2 cellular contexts compared by ENCODE assay signal in genomic region chr16:11321662-11322061, GRCh38.
TF ChIP-seq lines count a peak whose summit lies in the region.

No MANE protein-coding gene starts in this region.

TF ChIP-seq in GM12891, 5 proteins besides CTCF, POLR2A, EP300 and RAD21:
- TF ChIP-seq TAF1 (IDR thresholded peaks at IDR 0.05; ENCODE audit: low read depth, low read length): no peak
- no peak for TF ChIP-seq POU2F2 (IDR thresholded peaks at IDR 0.05; ENCODE audit: low read depth, low read length)
- TF ChIP-seq SPI1 (IDR thresholded peaks at IDR 0.05; ENCODE audit: low read depth, low read length): no peak
- no peak for TF ChIP-seq PAX5 (IDR thresholded peaks at IDR 0.05; ENCODE audit: insufficient read depth, low read length, severe bottlenecking)
- TF ChIP-seq POLR2AphosphoS5 (IDR thresholded peaks at IDR 0.05; ENCODE audit: low read depth, low read length): no peak

TF ChIP-seq in K562, 482 proteins besides CTCF, POLR2A, EP300 and RAD21:
- TF ChIP-seq PRDM10 (IDR thresholded peaks at IDR 0.05; ENCODE audit: partially characterized antibody) (no peak), GTF2A2 (tag; IDR thresholded peaks at IDR 0.05) (no peak), NR0B1 (IDR thresholded peaks at IDR 0.05; ENCODE audit: partially characterized antibody) (no peak), KDM1A (IDR thresholded peaks at IDR 0.05) (peak in 1 of 2 experiments; percentile 46; a peak in 1 of 4 replicates), ZNF57 (CRISPR knock-in tag; IDR thresholded peaks at IDR 0.05) (no peak), ETS1 (conservative IDR thresholded peaks at IDR 0.05; ENCODE audit: control insufficient read depth, low read depth, low read length) (no peak), ARID2 (IDR thresholded peaks at IDR 0.05) (no peak), TAL1 (IDR thresholded peaks at IDR 0.05) (no peak), POLR2B (IDR thresholded peaks at IDR 0.05; ENCODE audit: low read depth, partially characterized antibody) (no peak), NFRKB (IDR thresholded peaks at IDR 0.05; ENCODE audit: low read depth) (peak; percentile 47; the same call in 1 of the 2 replicates)
- TF ChIP-seq, protein P1, sequence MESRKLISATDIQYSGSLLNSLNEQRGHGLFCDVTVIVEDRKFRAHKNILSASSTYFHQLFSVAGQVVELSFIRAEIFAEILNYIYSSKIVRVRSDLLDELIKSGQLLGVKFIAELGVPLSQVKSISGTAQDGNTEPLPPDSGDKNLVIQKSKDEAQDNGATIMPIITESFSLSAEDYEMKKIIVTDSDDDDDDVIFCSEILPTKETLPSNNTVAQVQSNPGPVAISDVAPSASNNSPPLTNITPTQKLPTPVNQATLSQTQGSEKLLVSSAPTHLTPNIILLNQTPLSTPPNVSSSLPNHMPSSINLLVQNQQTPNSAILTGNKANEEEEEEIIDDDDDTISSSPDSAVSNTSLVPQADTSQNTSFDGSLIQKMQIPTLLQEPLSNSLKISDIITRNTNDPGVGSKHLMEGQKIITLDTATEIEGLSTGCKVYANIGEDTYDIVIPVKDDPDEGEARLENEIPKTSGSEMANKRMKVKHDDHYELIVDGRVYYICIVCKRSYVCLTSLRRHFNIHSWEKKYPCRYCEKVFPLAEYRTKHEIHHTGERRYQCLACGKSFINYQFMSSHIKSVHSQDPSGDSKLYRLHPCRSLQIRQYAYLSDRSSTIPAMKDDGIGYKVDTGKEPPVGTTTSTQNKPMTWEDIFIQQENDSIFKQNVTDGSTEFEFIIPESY (CRISPR knock-in tag; IDR thresholded peaks at IDR 0.05): no peak
